14 cellular contexts compared by ENCODE assay signal in the genomic region with DNA sequence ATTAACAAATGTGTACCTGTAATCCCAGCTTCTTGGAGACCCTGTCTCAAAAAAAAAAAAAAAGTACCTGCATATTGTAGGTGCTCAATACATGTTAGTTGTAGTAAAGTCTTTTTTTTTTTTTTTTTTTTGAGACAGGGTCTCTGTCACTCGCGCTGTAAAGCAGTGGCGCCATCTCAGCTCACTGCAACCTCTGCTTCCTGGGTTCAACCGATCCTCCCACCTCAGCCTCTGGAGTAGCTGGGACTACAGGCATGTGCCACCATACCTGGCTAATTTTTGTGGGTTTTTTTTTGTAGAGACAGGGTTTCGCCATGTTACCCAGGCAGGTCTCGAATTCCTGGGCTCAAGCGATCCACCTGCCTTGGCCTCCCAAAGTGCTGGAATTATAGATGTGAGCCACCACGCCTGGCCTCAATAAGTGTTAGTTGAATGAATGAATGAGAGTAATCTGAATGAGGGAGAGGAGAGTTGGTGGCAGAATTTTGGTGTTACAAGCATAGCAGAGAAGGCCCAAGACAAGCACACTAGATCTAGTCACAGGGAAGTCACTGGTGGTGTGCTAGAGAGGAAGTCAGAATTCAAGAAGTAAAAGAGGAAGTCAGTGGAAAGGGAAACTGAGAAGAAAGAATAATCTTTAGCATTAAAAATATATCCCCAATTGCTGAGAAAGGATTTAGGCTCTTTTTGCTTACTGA. TPM values are rescaled to one million over a fixed set of nuclear protein-coding genes. Genes with fewer than 3 reads are reported as not detected.
A peak's percentile ranks its signal among the peaks of the same experiment; 100 is the strongest.
DNase-seq lines count a peak whose midpoint lies in the region; ATAC-seq and TF ChIP-seq lines count a peak whose summit lies in the region.
"Had no signal": no experiment of that assay in that cellular context is flagged by ENCODE, and none has a peak within 500 bp of the region (broad histone marks: within the 10 kb centered on the region; RNA-seq: fewer than 3 reads in every experiment).

No MANE protein-coding gene starts in this region.

- H3K27me3 Mint-ChIP-seq in CD4-positive, alpha-beta T cell = no peaks in the 10 kb centered on the region

- no peaks in the 10 kb centered on the region for H3K27me3 ChIP-seq in CD4-positive, alpha-beta T cell (ENCODE audit: control insufficient read depth, insufficient read depth, low read length)
- no peaks in the 10 kb centered on the region for H3K27me3 ChIP-seq in Peyer's patch
- H3K27me3 ChIP-seq in left lung = no peaks in the 10 kb centered on the region

- intact Hi-C loops in CD4-positive, alpha-beta T cell (cut with DNase I, micrococcal nuclease) = no loop called here
- intact Hi-C loops in left lung (cut with DNase I) = no loop called here

- H3K4me1 ChIP-seq in Peyer's patch (peaks cover 0 to 14% (median 8%) of the 10 kb centered on the region in 4 donors), left lung (peaks cover 5 to 21% of the 10 kb centered on the region in 2 donors)

- no peak overlapping the region for H3K4me3 ChIP-seq in Peyer's patch
- H3K4me3 ChIP-seq in left lung = no peak overlapping the region
- H3K4me3 ChIP-seq: SK-N-MC had no signal

- DNase-seq in CD4-positive, alpha-beta T cell = no peak
- no peak for DNase-seq in Peyer's patch
- no peak for DNase-seq in left lung
- DNase-seq in T-helper 9 cell = no peak
- no peak for DNase-seq in stimulated activated CD4-positive, alpha-beta T cell treated with anti-CD3 and anti-CD28 coated beads, Interleukin-2, amount 100 ng/mL, for 48 hours
- no peak for DNase-seq in NCI-H2227 treated with DMSO at 0.1 percent for 48 hours (lab: John Stamatoyannopoulos, UW)
- no peak for DNase-seq in NCI-H1417 treated with DMSO at 0.1 percent for 48 hours (lab: John Stamatoyannopoulos, UW)
- DNase-seq: Calu3; NCI-H226; stimulated activated naive CD4-positive, alpha-beta T cell treated with Interleukin-2 at 50 U/mL for 16 hours had no signal

- TF ChIP-seq CTCF in CD4-positive, alpha-beta T cell (IDR thresholded peaks at IDR 0.05) = no peak
- TF ChIP-seq CTCF in Peyer's patch (IDR thresholded peaks at IDR 0.05) (no peak), left lung (IDR thresholded peaks at IDR 0.05) (no peak)

- POLR2A ChIA-PET in CD4-positive, alpha-beta T cell (lab: Charles Lee) = no interaction called here

- H3K9me3 ChIP-seq in CD4-positive, alpha-beta T cell (ENCODE audit: control insufficient read depth, low read length) = no peaks in the 10 kb centered on the region
- H3K9me3 ChIP-seq in Peyer's patch (no peaks in the 10 kb centered on the region), left lung (no peaks in the 10 kb centered on the region)

- no peak for TF ChIP-seq POLR2A in Peyer's patch (IDR thresholded peaks at IDR 0.05)

- H3K36me3 ChIP-seq in Peyer's patch (no peaks in the 10 kb centered on the region), left lung (no peaks in the 10 kb centered on the region)

- H3K4me1 Mint-ChIP-seq in CD4-positive, alpha-beta T cell (ENCODE audit: low read depth) = peaks cover 30% of the 10 kb centered on the region

- ATAC-seq in CD4-positive, alpha-beta T cell (ENCODE audit: poor library complexity) = no peak
- ATAC-seq in GM19397 (IDR thresholded peaks at IDR 0.05; ENCODE audit: unreplicated experiment) = peak; percentile 46
- ATAC-seq in left lung = peak; percentile 48

- no peaks in the 10 kb centered on the region for H3K36me3 Mint-ChIP-seq in CD4-positive, alpha-beta T cell (ENCODE audit: low read depth)

- peak overlapping the region; percentile 74 for H3K27ac Mint-ChIP-seq in CD4-positive, alpha-beta T cell

- no peak overlapping the region for H3K27ac ChIP-seq in CD4-positive, alpha-beta T cell (ENCODE audit: low read depth, low read length)
- H3K27ac ChIP-seq in Peyer's patch (peak overlapping the region; percentile 32 to 78 (median 52)), left lung (peak overlapping the region in 1 of 2 donors; percentile 79)
- H3K27ac ChIP-seq: SK-N-MC had no signal

- H3K9me3 Mint-ChIP-seq in CD4-positive, alpha-beta T cell = no peaks in the 10 kb centered on the region

- H3K4me3 Mint-ChIP-seq in CD4-positive, alpha-beta T cell = peak overlapping the region; percentile 3
- H3K4me3 Mint-ChIP-seq: neural crest cell had no signal

- CTCF ChIA-PET in CD4-positive, alpha-beta T cell (lab: Charles Lee) = no interaction called here

RNA-seq across cellular contexts. Expression of a gene that starts 9.4 kb away (rescaled TPM):
- not detected for total RNA-seq in CD4-positive, alpha-beta T cell
- total RNA-seq in Peyer's patch (1 to 10 TPM in 1 of 4 donors, not detected in 3; 9.1 TPM), left lung (1 to 10 TPM in 1 of 2 donors, under 1 TPM in 1; 0.99 to 1.3 TPM)
- total RNA-seq: Calu3, epithelial cell of proximal tubule, neural crest cell had no signal

RNA-seq across cellular contexts. Expression of a gene that starts 10.7 kb away (rescaled TPM):
- total RNA-seq in CD4-positive, alpha-beta T cell = 10 to 100 TPM; 52.5 to 52.8 TPM
- 10 to 100 TPM; 29.9 to 72.6 (median 47.4) TPM for total RNA-seq in Peyer's patch
- 10 to 100 TPM; 84.0 to 85.1 TPM for total RNA-seq in left lung

RNA-seq across cellular contexts. Expression of a gene that starts 53.9 kb away (rescaled TPM):
- under 1 TPM in 1 of 2 experiments, not detected in 1; 0.05 TPM for total RNA-seq in CD4-positive, alpha-beta T cell
- total RNA-seq in Peyer's patch (10 to 100 TPM in 1 of 4 donors, 1 to 10 TPM in 3; 4.6 to 18.2 (median 6.6) TPM), left lung (10 to 100 TPM in 1 of 2 donors, 1 to 10 TPM in 1; 9.4 to 10.9 TPM)

Comparison
In these comparisons a context has a peak if more than half of its experiments do, and no peak if none do; other contexts are left out.
1. RNA of a gene that starts 53.9 kb away (total RNA-seq): 9.4 to 10.9 TPM in left lung and 4.6 to 18.2 TPM in Peyer's patch; 0.05 TPM in CD4-positive, alpha-beta T cell; every median in the first group is over 4 times any median in the second.